10 cellular contexts compared by ENCODE assay signal in genomic region chr12:11780521-11781101, GRCh38.
DNase-seq lines count a peak whose midpoint lies in the region; ATAC-seq and TF ChIP-seq lines count a peak whose summit lies in the region.
"Had no signal": no experiment of that assay in that cellular context is flagged by ENCODE, and none has a peak within 500 bp of the region (broad histone marks: within the 10 kb centered on the region; RNA-seq: fewer than 3 reads in every experiment).

No MANE protein-coding gene starts in this region.

- no peak overlapping the region for H3K27ac ChIP-seq in CD4-positive, alpha-beta T cell (ENCODE audit: low read depth, low read length)

- H3K27me3 Mint-ChIP-seq in activated T-helper 17 cell treated with anti-CD3 and anti-CD28 coated beads, Interleukin-2, amount 50 U/mL, for 72 hours: no peaks in the 10 kb centered on the region
- H3K27me3 Mint-ChIP-seq in CD4-positive, alpha-beta T cell: no peaks in the 10 kb centered on the region

- intact Hi-C loops in CD4-positive, alpha-beta T cell (cut with DNase I, micrococcal nuclease): no loop called here

- CTCF ChIA-PET in CD4-positive, alpha-beta T cell (lab: Charles Lee): interaction anchor here (0.9 kb wide), 1 partner anchor 19 kb away, joined by 3 read pairs; no protein-coding TSS in a partner anchor

- POLR2A ChIA-PET in CD4-positive, alpha-beta T cell (lab: Charles Lee): interaction anchor here (1.2 kb wide), 1 partner anchor 48 kb away, joined by 3 read pairs; no protein-coding TSS in a partner anchor

- H3K36me3 Mint-ChIP-seq in activated T-helper 17 cell treated with anti-CD3 and anti-CD28 coated beads, Interleukin-2, amount 50 U/mL, for 72 hours (ENCODE audit: low read depth): peaks cover 62% of the 10 kb centered on the region
- H3K36me3 Mint-ChIP-seq in CD4-positive, alpha-beta T cell (ENCODE audit: low read depth): no peaks in the 10 kb centered on the region

- H3K9me3 Mint-ChIP-seq in activated T-helper 17 cell treated with anti-CD3 and anti-CD28 coated beads, Interleukin-2, amount 50 U/mL, for 72 hours: peaks cover 4% of the 10 kb centered on the region
- no peaks in the 10 kb centered on the region for H3K9me3 Mint-ChIP-seq in CD4-positive, alpha-beta T cell

- DNase-seq in GM12865 (ENCODE audit: low read depth): peak; percentile 93
- DNase-seq in activated CD4-positive, CD25-positive, alpha-beta regulatory T cell treated with anti-CD3 and anti-CD28 coated beads, Interleukin-2, amount 50 U/mL, for 72 hours: no peak
- no peak for DNase-seq in NCI-H524 treated with DMSO at 0.1 percent for 48 hours (lab: John Stamatoyannopoulos, UW)
- DNase-seq in stimulated activated CD4-positive, alpha-beta T cell treated with anti-CD3 and anti-CD28 coated beads, Interleukin-2, amount 100 ng/mL, for 24 hours: no peak
- DNase-seq in CD4-positive, alpha-beta T cell: no peak
- DNase-seq: anterior cingulate cortex, NCI-H1092 had no signal

- no peaks in the 10 kb centered on the region for H3K9me3 ChIP-seq in CD4-positive, alpha-beta T cell (ENCODE audit: control insufficient read depth, low read length)

- TF ChIP-seq CTCF in GM12865 (IDR thresholded peaks at IDR 0.05; ENCODE audit: insufficient read depth, low read depth, low read length, missing control alignments): no peak
- no peak for TF ChIP-seq CTCF in CD4-positive, alpha-beta T cell (IDR thresholded peaks at IDR 0.05)

- ATAC-seq in GM19324 (IDR thresholded peaks at IDR 0.05; ENCODE audit: low FRiP score, unreplicated experiment) (peak; percentile 75), HG03025 (IDR thresholded peaks at IDR 0.05; ENCODE audit: low FRiP score, unreplicated experiment) (peak; percentile 66)
- ATAC-seq in activated T-helper 17 cell treated with anti-CD3 and anti-CD28 coated beads, Interleukin-2, amount 50 U/mL, for 72 hours (replicated peaks): peak; percentile 68
- ATAC-seq in CD4-positive, alpha-beta T cell (ENCODE audit: poor library complexity): no peak

- H3K4me3 ChIP-seq in GM12865 (ENCODE audit: low read depth, low read length): peak overlapping the region; percentile 1

- H3K27ac Mint-ChIP-seq in activated T-helper 17 cell treated with anti-CD3 and anti-CD28 coated beads, Interleukin-2, amount 50 U/mL, for 72 hours: peak overlapping the region; percentile 79
- no peak overlapping the region for H3K27ac Mint-ChIP-seq in CD4-positive, alpha-beta T cell

- peak overlapping the region; percentile 63 for H3K4me3 Mint-ChIP-seq in activated T-helper 17 cell treated with anti-CD3 and anti-CD28 coated beads, Interleukin-2, amount 50 U/mL, for 72 hours
- no peak overlapping the region for H3K4me3 Mint-ChIP-seq in CD4-positive, alpha-beta T cell

- H3K27me3 ChIP-seq in CD4-positive, alpha-beta T cell (ENCODE audit: control insufficient read depth, insufficient read depth, low read length): no peaks in the 10 kb centered on the region

- H3K4me1 Mint-ChIP-seq in activated T-helper 17 cell treated with anti-CD3 and anti-CD28 coated beads, Interleukin-2, amount 50 U/mL, for 72 hours: peaks cover 52% of the 10 kb centered on the region
- peaks cover 48% of the 10 kb centered on the region for H3K4me1 Mint-ChIP-seq in CD4-positive, alpha-beta T cell (ENCODE audit: low read depth)
